ENCODE assay signal across 8 cellular contexts in the genomic region with DNA sequence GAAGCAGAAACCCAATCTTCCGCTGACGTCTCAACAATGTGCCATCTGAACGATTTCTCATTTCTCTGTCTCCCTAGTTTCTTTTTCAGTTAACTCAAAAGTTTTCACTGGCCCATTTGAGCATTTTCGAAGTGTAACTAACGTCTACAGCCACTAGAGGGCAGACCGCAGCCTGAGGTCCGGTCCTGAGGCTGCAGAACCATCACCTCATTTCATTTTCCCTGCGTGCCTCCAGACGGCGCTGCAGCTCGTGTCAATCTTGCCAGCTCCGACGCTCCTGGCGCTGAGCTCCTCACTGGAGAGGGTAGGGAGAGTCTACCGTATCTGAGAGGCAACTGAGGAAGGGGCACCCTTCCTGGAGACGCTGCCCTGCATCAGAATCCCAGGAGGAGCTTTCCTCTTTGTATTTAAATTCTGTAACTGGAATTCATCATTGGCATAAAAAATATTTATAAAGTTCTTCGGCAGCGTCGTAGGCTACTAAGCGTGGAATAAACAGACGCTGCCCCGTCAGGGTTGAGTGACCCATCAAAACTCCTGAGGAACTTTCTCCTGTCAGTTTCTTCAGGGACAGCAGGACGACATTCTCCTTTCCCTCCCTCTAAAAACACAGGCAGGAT. TPM values are rescaled to one million over a fixed set of nuclear protein-coding genes. Genes with fewer than 3 reads are reported as not detected.
DNase-seq lines count a peak whose midpoint lies in the region; TF ChIP-seq lines count a peak whose summit lies in the region.

No MANE protein-coding gene starts in this region.

- H4K8ac ChIP-seq in trophoblast cell (ENCODE audit: low read depth, low read length), result no peak overlapping the region

- H3K36me3 ChIP-seq in SJSA1 (no peaks in the 10 kb centered on the region), trophoblast cell (ENCODE audit: control insufficient read depth in 1 of 2, insufficient read depth in 2 of 2, low read length in 2 of 2) (no peaks in the 10 kb centered on the region), tibial nerve (no peaks in the 10 kb centered on the region)

- H3K4me3 ChIP-seq in SJSA1, result peak overlapping the region; percentile 27
- H3K4me3 ChIP-seq in trophoblast cell (ENCODE audit: low read depth, low read length), result no peak overlapping the region
- H3K4me3 ChIP-seq in tibial nerve, result peak overlapping the region in 2 of 4 donors; percentile 3 to 43

- peak in 1 of 2 donors; percentile 82 for TF ChIP-seq EP300 in tibial nerve (IDR thresholded peaks at IDR 0.05)

- POLR2A ChIA-PET in HEK293T (lab: Yijun Ruan, JAX), result interaction anchor here (0.6 to 1.0 kb wide), 3 partner anchors 437 to 514 kb away, joined by 3 to 4 read pairs (median 4); partner anchors contain the start of gene MYLIP

- no peak overlapping the region for H3K4ac ChIP-seq in trophoblast cell (ENCODE audit: low read depth, low read length)

- H3K23ac ChIP-seq in trophoblast cell (ENCODE audit: low read length), result no peak overlapping the region

- no peak overlapping the region for H4K91ac ChIP-seq in trophoblast cell (ENCODE audit: low read depth, low read length)

- no peak overlapping the region for H3K27ac ChIP-seq in SJSA1
- no peak overlapping the region for H3K27ac ChIP-seq in trophoblast cell (ENCODE audit: low read depth, low read length)
- H3K27ac ChIP-seq in tibial nerve, result peak overlapping the region in 2 of 4 donors; percentile 36 to 58

- no peak overlapping the region for H2BK120ac ChIP-seq in trophoblast cell (ENCODE audit: insufficient read depth, low read length, poor library complexity)

- H3K14ac ChIP-seq in trophoblast cell (ENCODE audit: low read length), result no peak overlapping the region

- H3K9ac ChIP-seq in trophoblast cell (ENCODE audit: low read length), result no peak overlapping the region

- peak; percentile 66 for DNase-seq in GF-D8 (lab: John Stamatoyannopoulos, UW)
- DNase-seq in HEK293T (ENCODE audit: extremely low spot score), result peak; percentile 91
- peak; percentile 93 for DNase-seq in NAMALWA (ENCODE audit: low spot score)
- peak; percentile 77 to 81 for DNase-seq in SJSA1 (ENCODE audit: low read depth in 1 of 2, low spot score in 2 of 2)
- DNase-seq in activated naive CD4-positive, alpha-beta T cell (lab: John Stamatoyannopoulos, UW), result peak; percentile 44 to 63 (median 50)
- peak; percentile 62 for DNase-seq in glomerular endothelial cell (ENCODE audit: extremely low read depth, low read depth, low spot score)
- DNase-seq in trophoblast cell, result peak; percentile 80 to 94
- peak; percentile 60 to 74 for DNase-seq in tibial nerve (ENCODE audit: low spot score in 2 of 2)

- no peak overlapping the region for H3K4me2 ChIP-seq in trophoblast cell (ENCODE audit: low read length)

- H2AK5ac ChIP-seq in trophoblast cell (ENCODE audit: low read length), result no peak overlapping the region

- H2BK5ac ChIP-seq in trophoblast cell (ENCODE audit: low read depth, low read length, poor library complexity), result no peak overlapping the region

- no peak overlapping the region for H4K12ac ChIP-seq in trophoblast cell (ENCODE audit: low read depth, low read length)

- H3K18ac ChIP-seq in trophoblast cell (ENCODE audit: low read length), result no peak overlapping the region

- H2AFZ ChIP-seq in trophoblast cell (ENCODE audit: insufficient read depth, low read length, poor library complexity), result no peak overlapping the region

- peak; percentile 95 to 99 (median 98) for TF ChIP-seq CTCF in tibial nerve (IDR thresholded peaks at IDR 0.05)

- no peak overlapping the region for H2BK12ac ChIP-seq in trophoblast cell (ENCODE audit: low read length)

- H3K9me3 ChIP-seq in SJSA1 (replicated peaks) (no peaks in the 10 kb centered on the region), trophoblast cell (ENCODE audit: insufficient read depth, low read depth, low read length) (peaks cover 1% of the 10 kb centered on the region), tibial nerve (no peaks in the 10 kb centered on the region)

- no peaks in the 10 kb centered on the region for H3K79me1 ChIP-seq in trophoblast cell (ENCODE audit: low read length)

- CTCF ChIA-PET in HEK293T (lab: Yijun Ruan, JAX), result interaction anchor here (0.5 to 2.2 kb wide), 14 partner anchors 32 to 514 kb away, joined by 3 to 15 read pairs (median 3); no protein-coding TSS in a partner anchor

- WGBS in trophoblast cell (ENCODE audit: extremely low coverage, insufficient coverage, insufficient read length), result no CpG with 5 or more reads among the region's 23 CpGs
- 16 to 18% methylated on average over 23 of the region's 23 CpGs for WGBS in tibial nerve, 2 donors

- H3K4me1 ChIP-seq in SJSA1 (replicated peaks) (0 out of 2 replicates have a peak, but pooled peaks cover 3% of the 10 kb centered on the region), trophoblast cell (ENCODE audit: control insufficient read depth in 1 of 2, insufficient read depth in 2 of 2, low read length in 2 of 2) (no peaks in the 10 kb centered on the region), tibial nerve (peaks cover 0 to 15% (median 7%) of the 10 kb centered on the region in 4 donors)

- H3K79me2 ChIP-seq in trophoblast cell (ENCODE audit: control insufficient read depth, insufficient read depth, low read length, poor library complexity), result no peaks in the 10 kb centered on the region

- TF ChIP-seq POLR2A in tibial nerve (IDR thresholded peaks at IDR 0.05), result no peak

- H3K27me3 ChIP-seq in SJSA1 (replicated peaks) (no peaks in the 10 kb centered on the region), trophoblast cell (ENCODE audit: insufficient read depth, low read length) (no peaks in the 10 kb centered on the region), tibial nerve (no peaks in the 10 kb centered on the region)

TF ChIP-seq in HEK293T, 16 proteins besides CTCF, POLR2A, EP300 and RAD21:
- no peak for TF ChIP-seq HDGF (IDR thresholded peaks at IDR 0.05; ENCODE audit: borderline replicate concordance)
- no peak for TF ChIP-seq ELF4 (IDR thresholded peaks at IDR 0.05)
- peak; percentile 68 for TF ChIP-seq CTBP1 (IDR thresholded peaks at IDR 0.05; ENCODE audit: borderline replicate concordance)
- no peak for TF ChIP-seq FOXM1 (IDR thresholded peaks at IDR 0.05; ENCODE audit: borderline replicate concordance)
- TF ChIP-seq L3MBTL2 (conservative IDR thresholded peaks at IDR 0.05), result no peak
- no peak for TF ChIP-seq SP1 (IDR thresholded peaks at IDR 0.05)
- TF ChIP-seq BHLHE40 (IDR thresholded peaks at IDR 0.05; ENCODE audit: borderline replicate concordance), result no peak
- no peak for TF ChIP-seq SUZ12 (IDR thresholded peaks at IDR 0.05)
- no peak for TF ChIP-seq FOXA1 (IDR thresholded peaks at IDR 0.05)
- TF ChIP-seq ARNT (IDR thresholded peaks at IDR 0.05), result no peak
- no peak for TF ChIP-seq TARDBP (IDR thresholded peaks at IDR 0.05)
- TF ChIP-seq PKNOX1 (IDR thresholded peaks at IDR 0.05), result peak; percentile 88
- no peak for TF ChIP-seq NFRKB (IDR thresholded peaks at IDR 0.05)
- TF ChIP-seq FOXK2 (IDR thresholded peaks at IDR 0.05), result no peak

RNA-seq across cellular contexts. Expression of gene DTNBP1, which starts 28.5 kb away (rescaled TPM):
- total RNA-seq in SJSA1 (2014; rRNA removed; shearing (Covaris generic)), result 0.56 and 2.7 TPM in 2 replicates
- total RNA-seq in glomerular endothelial cell (16.4 and 22.8 TPM in 2 replicates), tibial nerve (10 to 100 TPM; 14.7 to 36.6 (median 16.1) TPM)
- polyA plus RNA-seq in trophoblast cell (2013), result 15.2 and 15.3 TPM in 2 replicates
